6 cellular contexts compared by ENCODE assay signal in genomic region chr5:15002791-15003190, GRCh38.
"Had no signal": no experiment of that assay in that cellular context is flagged by ENCODE, and none has a peak within 500 bp of the region (broad histone marks: within the 10 kb centered on the region; RNA-seq: fewer than 3 reads in every experiment).

No MANE protein-coding gene starts in this region.

- H3K4me3 ChIP-seq: breast epithelium, K562 had no signal

- H3K36me3 ChIP-seq: breast epithelium had no signal

- H3K27ac ChIP-seq: RWPE1, VCaP had no signal

- H3K27me3 ChIP-seq: breast epithelium had no signal

- DNase-seq: NK-92 treated with Interleukin-12 subunit alpha and Interleukin-12 subunit beta, amount 100 ng/mL, for 24 hours; T1000 had no signal
